In the genomic region with DNA sequence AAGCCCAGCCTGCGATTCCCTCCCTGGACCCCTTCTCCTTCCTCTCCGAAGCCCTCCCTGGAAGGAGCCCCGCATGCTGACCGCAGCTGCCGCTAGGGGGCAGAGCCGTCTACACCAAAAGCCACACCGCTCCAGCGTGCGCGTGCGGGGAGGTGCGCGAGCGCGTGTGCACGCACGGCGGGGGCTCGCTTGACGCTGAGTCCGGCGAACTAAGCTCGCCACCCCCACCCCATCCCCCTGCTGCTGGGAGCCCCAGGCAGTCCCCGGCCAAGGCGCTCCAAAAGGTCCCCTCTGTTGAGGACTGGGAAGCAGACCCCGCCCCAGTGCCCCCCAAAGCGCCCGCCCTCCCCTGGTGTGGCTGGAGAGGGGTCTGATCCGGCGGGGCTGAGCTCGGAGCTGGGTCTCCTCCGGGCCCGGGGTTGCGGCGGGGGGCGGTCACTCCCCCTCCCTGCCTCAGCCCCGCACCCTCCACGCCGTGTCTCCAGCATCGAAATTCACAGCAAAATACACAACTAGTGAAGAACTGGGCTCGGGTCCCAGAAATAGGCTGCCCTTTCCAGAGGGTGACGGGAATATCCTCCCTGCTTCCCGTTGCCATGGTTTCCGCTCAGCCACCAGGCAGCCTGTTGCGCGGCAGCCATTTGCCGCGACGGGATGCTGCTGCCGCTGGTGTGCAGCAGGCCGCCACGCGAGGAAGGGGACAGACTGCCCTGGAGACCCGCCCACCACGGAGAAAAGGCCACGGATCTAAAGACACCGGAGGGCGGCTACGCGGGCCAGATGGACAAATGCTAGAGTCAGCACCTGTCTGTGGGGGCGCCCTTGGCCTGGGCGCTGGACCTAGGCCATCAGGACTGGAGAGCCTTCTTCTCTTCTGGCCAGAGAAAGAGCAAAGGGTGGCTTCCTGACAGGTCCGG, we compare ENCODE assay signal across 8 cellular contexts. TPM values are rescaled to one million over a fixed set of nuclear protein-coding genes. Genes with fewer than 3 reads are reported as not detected.
DNase-seq lines count a peak whose midpoint lies in the region; ATAC-seq, FAIRE-seq and TF ChIP-seq lines count a peak whose summit lies in the region.

No MANE protein-coding gene starts in this region.

- peak overlapping the region; percentile 71 to 94 (median 81) for H3K27ac Mint-ChIP-seq in brain

- H3K27ac ChIP-seq in VCaP (0 out of 2 replicates have a peak overlapping the region, but pooled peaks have one; percentile 24), iPS-20b (ENCODE audit: low read length) (no peak overlapping the region), small intestine (ENCODE audit: low read depth in 1 of 2, low read length in 1 of 2) (no peak overlapping the region)

- DNase-seq in AG09309 (ENCODE audit: low read depth) (no peak), NCI-H1092 treated with DMSO at 0.1 percent for 48 hours (lab: John Stamatoyannopoulos, UW) (peak; percentile 70), small intestine (peak; percentile 36), NK-92 (lab: John Stamatoyannopoulos, UW; ENCODE audit: unreplicated experiment) (no peak)

- peaks cover 60% of the 10 kb centered on the region for H3K27me3 ChIP-seq in iPS-20b (ENCODE audit: insufficient read depth, low read length)
- H3K27me3 ChIP-seq in small intestine (ENCODE audit: control insufficient read depth in 2 of 2, insufficient read depth in 2 of 2, low read length in 2 of 2): peaks cover 0 to 2% of the 10 kb centered on the region in 2 donors

- no peaks in the 10 kb centered on the region for H3K9me3 ChIP-seq in iPS-20b (ENCODE audit: insufficient read depth, low read depth, low read length)
- no peaks in the 10 kb centered on the region for H3K9me3 ChIP-seq in small intestine (ENCODE audit: control insufficient read depth, low read depth)

- H3K4me1 ChIP-seq in iPS-20b (ENCODE audit: insufficient read depth, low read length): no peaks in the 10 kb centered on the region
- H3K4me1 ChIP-seq in small intestine (ENCODE audit: control insufficient read depth in 2 of 2, insufficient read depth in 1 of 2, low read depth in 1 of 2, low read length in 1 of 2): no peaks in the 10 kb centered on the region

- WGBS in small intestine, 3 donors: 3 to 39% (median 11%) methylated on average over 17 to 62 of the region's 63 CpGs

- H3K9me3 Mint-ChIP-seq in brain: peaks cover 0 to 23% (median 0%) of the 10 kb centered on the region in 5 experiments

- TF ChIP-seq CTCF in AG09309 (IDR thresholded peaks at IDR 0.05; ENCODE audit: control insufficient read depth, insufficient read depth, low read depth, low read length, missing control alignments): peak; percentile 82
- peak; percentile 83 for TF ChIP-seq CTCF in VCaP (conservative IDR thresholded peaks at IDR 0.05)
- peak; percentile 73 to 81 for TF ChIP-seq CTCF in brain (conservative IDR thresholded peaks at IDR 0.05)

- FAIRE-seq in small intestine (lab: Jason Lieb, UNC): no peak

- no peak overlapping the region for H3K9ac ChIP-seq in iPS-20b (ENCODE audit: low read depth, low read length)

- peak overlapping the region; percentile 19 for H3K4me3 ChIP-seq in AG09309 (ENCODE audit: control insufficient read depth, low read depth, low read length)
- peak overlapping the region; percentile 47; the same call in 1 of the 2 replicates for H3K4me3 ChIP-seq in iPS-20b (ENCODE audit: low read length)
- H3K4me3 ChIP-seq in small intestine (ENCODE audit: low read depth in 1 of 2, low read length in 2 of 2): peak overlapping the region in 1 of 2 donors; percentile 37

- H3K4me1 Mint-ChIP-seq in brain: peaks cover 10% of the 10 kb centered on the region

- H3K36me3 Mint-ChIP-seq in brain: no peaks in the 10 kb centered on the region

- peak; percentile 71 for ATAC-seq in GM19467 (IDR thresholded peaks at IDR 0.05; ENCODE audit: unreplicated experiment)

- H3K4me3 Mint-ChIP-seq in brain: peak overlapping the region; percentile 76 to 83 (median 81)

- peaks cover 9% of the 10 kb centered on the region for H3K27me3 Mint-ChIP-seq in brain

- H3K36me3 ChIP-seq in iPS-20b (ENCODE audit: insufficient read depth, low read depth, low read length) (no peaks in the 10 kb centered on the region), small intestine (ENCODE audit: control insufficient read depth in 2 of 2, insufficient read depth in 2 of 2, low read length in 2 of 2) (no peaks in the 10 kb centered on the region)

RNA-seq across cellular contexts. Expression of a gene that starts 11.2 kb away (rescaled TPM):
- 32.1 TPM for polyA plus RNA-seq in brain (ENCODE audit: insufficient read depth, low read depth, low replicate concordance)
- polyA plus RNA-seq in small intestine: 10 to 100 TPM; 30.7 to 41.9 (median 38.2) TPM

RNA-seq across cellular contexts. Expression of a gene that starts 36.8 kb away (rescaled TPM):
- polyA plus RNA-seq in brain (ENCODE audit: insufficient read depth, low read depth, low replicate concordance): 0.81 TPM
- under 1 TPM in 1 of 3 donors, not detected in 2; 0.06 TPM for polyA plus RNA-seq in small intestine

Comparison
In these comparisons a context has a peak if more than half of its experiments do, and no peak if none do; other contexts are left out.
1. DNase-seq: peak in NCI-H1092 treated with DMSO at 0.1 percent for 48 hours (single experiment) and small intestine (single experiment); none in AG09309 (single experiment) and NK-92 (single experiment).
2. Peak in every context shown above with its lines, with median percentiles within 50 percentile points of each other: CTCF ChIP-seq.